8 cellular contexts compared by ENCODE assay signal in the genomic region with DNA sequence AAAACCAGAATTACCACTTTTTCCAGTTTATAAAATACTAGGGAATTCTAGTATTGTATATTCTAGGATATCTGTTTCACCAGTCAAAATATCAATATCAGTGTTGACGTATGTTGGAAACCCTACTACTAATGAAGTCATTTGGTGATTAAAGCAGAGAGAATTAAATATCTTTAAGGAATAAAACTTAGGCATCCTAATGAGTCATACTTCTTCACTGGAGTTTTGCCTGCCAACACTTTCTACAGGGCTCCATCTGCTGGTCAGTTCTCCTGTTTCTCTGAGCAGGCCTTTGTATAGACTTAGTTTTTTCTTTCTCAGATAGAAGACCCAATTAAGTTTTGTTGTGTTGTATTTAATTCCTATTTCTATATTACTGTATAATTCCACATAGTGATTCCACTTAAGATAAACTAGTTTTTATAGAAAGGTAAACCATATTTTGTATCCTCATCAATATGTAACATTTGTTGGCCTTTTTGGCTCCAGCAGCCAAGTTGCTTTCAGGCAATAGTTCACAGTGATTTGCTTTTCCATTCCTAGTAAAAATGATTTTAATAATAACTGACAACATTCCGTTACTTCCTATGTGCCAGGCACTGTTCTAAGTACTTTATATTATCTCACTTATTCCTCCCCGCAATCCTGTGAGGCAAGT. TPM values are rescaled to one million over a fixed set of nuclear protein-coding genes. Genes with fewer than 3 reads are reported as not detected.
DNase-seq lines count a peak whose midpoint lies in the region; ATAC-seq and TF ChIP-seq lines count a peak whose summit lies in the region.

No MANE protein-coding gene starts in this region.

- no peak for ATAC-seq in Panc1
- no peak for ATAC-seq in heart left ventricle
- no peak for ATAC-seq in HG03280 (IDR thresholded peaks at IDR 0.05; ENCODE audit: unreplicated experiment)
- ATAC-seq in HG03025 (IDR thresholded peaks at IDR 0.05; ENCODE audit: low FRiP score, unreplicated experiment): no peak

- no peak overlapping the region for H3K4me3 Mint-ChIP-seq in Calu3 (ENCODE audit: low read depth, unreplicated experiment)

- peaks cover 28% of the 10 kb centered on the region for H3K4me1 Mint-ChIP-seq in Calu3 (ENCODE audit: low read depth, unreplicated experiment)

- DNase-seq in Calu3 (peak; percentile 58), HL-60 (ENCODE audit: low read depth in 1 of 2, low spot score in 1 of 2) (peak; percentile 36 to 62), Panc1 (ENCODE audit: low read depth, low spot score) (peak; percentile 50), adrenal gland (peak; percentile 70 to 90 (median 75)), heart left ventricle (peak in 4 of 5 donors; percentile 51 to 71 (median 62)), retinal pigment epithelial cell (ENCODE audit: low read depth) (peak; percentile 64)

- peaks cover 36% of the 10 kb centered on the region for H3K36me3 Mint-ChIP-seq in Calu3 (ENCODE audit: insufficient read depth, unreplicated experiment)

- POLR2A ChIA-PET in Panc1 (lab: Charles Lee): interaction anchor here (0.6 kb wide), 1 partner anchor 99 kb away, joined by 9 read pairs; no protein-coding TSS in a partner anchor

- BruUV-seq in Calu3 (replicated peaks; lab: Mats Ljungman, UMichigan) (no TSS peak), Panc1 (replicated peaks; lab: Mats Ljungman, UMichigan) (no TSS peak)

- in situ Hi-C loops in Panc1 (cut with HindIII; ENCODE audit: low pct_unique_long_range_greater_than_20kb, low sequenced_read_pairs): no loop called here

- no peak for TF ChIP-seq CTCF in Calu3 (IDR thresholded peaks at IDR 0.05; ENCODE audit: unreplicated experiment)
- peak; percentile 71 for TF ChIP-seq CTCF in HL-60 (IDR thresholded peaks at IDR 0.05; ENCODE audit: insufficient read depth, low read length)
- TF ChIP-seq CTCF in Panc1 (IDR thresholded peaks at IDR 0.05): peak; percentile 64; the same call in 1 of the 2 replicates
- TF ChIP-seq CTCF in adrenal gland (IDR thresholded peaks at IDR 0.05): peak; percentile 53 to 80 (median 73)
- TF ChIP-seq CTCF in heart left ventricle (IDR thresholded peaks at IDR 0.05): peak; percentile 59 to 90 (median 80)
- peak; percentile 87 for TF ChIP-seq CTCF in retinal pigment epithelial cell (conservative IDR thresholded peaks at IDR 0.05; ENCODE audit: low read depth, low read length)

- H3K4me3 ChIP-seq in HL-60 (replicated peaks; ENCODE audit: insufficient read depth, low read length): no peak overlapping the region
- no peak overlapping the region for H3K4me3 ChIP-seq in Panc1 (ENCODE audit: low read depth in 2 of 2, low read length in 2 of 2)
- H3K4me3 ChIP-seq in adrenal gland: no peak overlapping the region
- no peak overlapping the region for H3K4me3 ChIP-seq in heart left ventricle
- H3K4me3 ChIP-seq in retinal pigment epithelial cell (ENCODE audit: low read length): no peak overlapping the region

- no peaks in the 10 kb centered on the region for H3K27me3 ChIP-seq in HL-60 (ENCODE audit: insufficient read depth, poor library complexity, severe bottlenecking)
- no peaks in the 10 kb centered on the region for H3K27me3 ChIP-seq in Panc1 (ENCODE audit: control insufficient read depth, insufficient read depth, low read length)
- no peaks in the 10 kb centered on the region for H3K27me3 ChIP-seq in adrenal gland
- H3K27me3 ChIP-seq in heart left ventricle: no peaks in the 10 kb centered on the region

- H3K9me3 ChIP-seq in Panc1 (ENCODE audit: control insufficient read depth, insufficient read depth, low read depth, low read length): no peaks in the 10 kb centered on the region
- no peaks in the 10 kb centered on the region for H3K9me3 ChIP-seq in adrenal gland (replicated peaks in 1 of 3)
- no peaks in the 10 kb centered on the region for H3K9me3 ChIP-seq in heart left ventricle

- CTCF ChIA-PET in Calu3 (lab: Charles Lee) (interaction anchor here (0.5 to 1.0 kb wide), 2 partner anchors 75 to 136 kb away, joined by 4 to 5 read pairs; no protein-coding TSS in a partner anchor), Panc1 (lab: Charles Lee) (interaction anchor here (0.9 kb wide), 1 partner anchor 159 kb away, joined by 3 read pairs; no protein-coding TSS in a partner anchor)

- no peaks in the 10 kb centered on the region for H3K9me3 Mint-ChIP-seq in Calu3 (ENCODE audit: low read depth, unreplicated experiment)

- intact Hi-C loops in Calu3 (cut with micrococcal nuclease; ENCODE audit: unreplicated experiment) (loop anchor here (1.0 to 5.0 kb wide), 3 partner anchors 21 to 136 kb away; a partner anchor contains a TSS), Panc1 (cut with micrococcal nuclease; ENCODE audit: unreplicated experiment) (loop anchor here (1.0 kb wide), 1 partner anchor 136 kb away; no protein-coding TSS in a partner anchor), adrenal gland (cut with DNase I) (loop anchor here in 1 of 2 donors (5.0 to 10.0 kb wide), 2 partner anchors 90 to 138 kb away; a partner anchor contains a TSS), heart left ventricle (cut with DNase I) (loop anchor here in 9 of 10 donors (1.0 to 5.0 kb wide), 9 partner anchors 52 to 153 kb away; a partner anchor contains a TSS)

- H3K27ac ChIP-seq in HL-60 (replicated peaks) (no peak overlapping the region), Panc1 (ENCODE audit: low read length) (no peak overlapping the region), adrenal gland (no peak overlapping the region), heart left ventricle (no peak overlapping the region)

- WGBS in adrenal gland, 4 donors: 48 to 50% (median 49%) methylated on average over 3 of the region's 3 CpGs
- WGBS in heart left ventricle, 4 donors: 49 to 59% (median 51%) methylated on average over 3 of the region's 3 CpGs

- H3K27me3 Mint-ChIP-seq in Calu3 (ENCODE audit: unreplicated experiment): no peaks in the 10 kb centered on the region

- H3K36me3 ChIP-seq in Panc1 (ENCODE audit: control insufficient read depth, insufficient read depth, low read length): peaks cover 2% of the 10 kb centered on the region; the same call in 1 of the 2 replicates
- no peaks in the 10 kb centered on the region for H3K36me3 ChIP-seq in adrenal gland (replicated peaks in 1 of 2)
- H3K36me3 ChIP-seq in heart left ventricle: no peaks in the 10 kb centered on the region

- no peak overlapping the region for H3K27ac Mint-ChIP-seq in Calu3 (ENCODE audit: unreplicated experiment)

- H3K4me1 ChIP-seq in Panc1 (ENCODE audit: control insufficient read depth, insufficient read depth, low read length) (no peaks in the 10 kb centered on the region; the same call in 1 of the 2 replicates), adrenal gland (replicated peaks in 1 of 2) (peaks cover 3 to 12% of the 10 kb centered on the region in 2 donors), heart left ventricle (peaks cover 0 to 32% (median 19%) of the 10 kb centered on the region in 12 donors)

- TF ChIP-seq POLR2A in adrenal gland (IDR thresholded peaks at IDR 0.05): no peak
- TF ChIP-seq POLR2A in heart left ventricle (IDR thresholded peaks at IDR 0.05): no peak

RNA-seq across cellular contexts. Expression of a gene that starts 3.5 kb away (rescaled TPM):
- total RNA-seq in Calu3 (2022) (23.3 and 30.8 TPM in 2 replicates), Panc1 (2021; ENCODE audit: unreplicated experiment) (18.9 TPM), adrenal gland (10 to 100 TPM; 13.1 to 30.1 (median 19.6) TPM), heart left ventricle (10 to 100 TPM in 2 of 9 donors, 1 to 10 TPM in 7; 6.8 to 17.3 (median 9.2) TPM)
- 19.1 TPM for polyA plus RNA-seq in Panc1 (2012; ENCODE audit: insufficient read length)
- polyA plus RNA-seq in adrenal gland (10 to 100 TPM in 1 of 3 donors, 1 to 10 TPM in 2; 7.3 to 27.5 (median 8.0) TPM), heart left ventricle (10 to 100 TPM in 1 of 2 donors, 1 to 10 TPM in 1; 3.7 to 13.6 TPM)

RNA-seq across cellular contexts. Expression of a gene that starts 50.6 kb away (rescaled TPM):
- total RNA-seq in Calu3 (2022): 6.6 and 9.7 TPM in 2 replicates
- total RNA-seq in Panc1 (2021; ENCODE audit: unreplicated experiment): 6.4 TPM
- polyA plus RNA-seq in Panc1 (2012; ENCODE audit: insufficient read length): 1.4 TPM
- 10 to 100 TPM in 4 of 8 donors, 1 to 10 TPM in 3, under 1 TPM in 1; 0.54 to 20.5 (median 11.7) TPM for total RNA-seq in adrenal gland
- polyA plus RNA-seq in adrenal gland: 1 to 10 TPM; 2.2 to 6.7 (median 2.2) TPM
- 10 to 100 TPM in 6 of 9 donors, 1 to 10 TPM in 3; 3.9 to 21.3 (median 14.6) TPM for total RNA-seq in heart left ventricle
- 1 to 10 TPM; 3.3 to 6.2 TPM for polyA plus RNA-seq in heart left ventricle
